ENCODE assay signal across 8 cellular contexts in the genomic region with DNA sequence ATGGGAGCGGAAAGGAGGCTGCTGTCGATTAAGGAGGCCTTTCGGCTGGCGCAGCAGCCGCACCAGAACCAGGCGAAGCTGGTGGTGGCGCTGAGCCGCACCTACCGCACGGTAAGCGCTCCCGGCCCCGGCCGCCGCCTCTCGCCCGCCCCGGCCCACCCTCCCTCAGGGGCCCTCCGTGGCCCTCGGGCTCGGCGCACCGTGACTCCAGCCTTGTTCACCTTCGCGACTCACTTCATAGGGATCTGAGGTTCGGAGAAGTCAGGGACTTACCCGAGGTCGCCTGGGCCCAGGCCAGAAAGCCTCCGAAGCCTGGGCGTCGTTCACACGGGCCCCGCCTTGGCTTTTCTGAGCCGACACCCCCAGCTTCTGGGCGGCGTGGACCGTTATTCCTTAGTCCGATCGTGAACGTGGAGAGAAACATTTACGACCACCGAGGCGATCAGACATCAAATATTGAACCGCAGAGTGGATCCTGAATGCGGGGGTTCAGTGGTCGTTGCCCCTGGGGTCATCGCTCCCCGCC. TPM values are rescaled to one million over a fixed set of nuclear protein-coding genes. Genes with fewer than 3 reads are reported as not detected.
DNase-seq lines count a peak whose midpoint lies in the region; ATAC-seq, FAIRE-seq and TF ChIP-seq lines count a peak whose summit lies in the region.

No MANE protein-coding gene starts in this region.

- H4K20me1 ChIP-seq in HepG2 (ENCODE audit: insufficient read depth, low read length): peaks cover 32% of the 10 kb centered on the region

- peak overlapping the region; percentile 79 for H3K4me2 ChIP-seq in HepG2 (ENCODE audit: low read depth, low read length)

- TF ChIP-seq EP300 in HepG2 (IDR thresholded peaks at IDR 0.05; ENCODE audit: low read depth in 2 of 2, low read length in 2 of 2): no peak
- no peak for TF ChIP-seq EP300 in HepG2 (CRISPR knock-in tag; IDR thresholded peaks at IDR 0.05; ENCODE audit: borderline replicate concordance)

- TF ChIP-seq CTCF in astrocyte of the spinal cord (IDR thresholded peaks at IDR 0.05; ENCODE audit: low read depth, low read length) (no peak), HepG2 (CRISPR knock-in tag; IDR thresholded peaks at IDR 0.05) (no peak), thyroid gland (IDR thresholded peaks at IDR 0.05) (no peak)

- no peaks in the 10 kb centered on the region; a peak in 1 of 5 replicates for H3K27me3 ChIP-seq in HepG2 (ENCODE audit: control insufficient read depth in 1 of 2, insufficient read depth in 2 of 2, low read length in 2 of 2)
- no peaks in the 10 kb centered on the region for H3K27me3 ChIP-seq in thyroid gland

- H2AFZ ChIP-seq in HepG2 (ENCODE audit: low read length): no peak overlapping the region

- H3K4me3 ChIP-seq in Jurkat, Clone E6-1 (ENCODE audit: low read length): peak overlapping the region; percentile 94
- H3K4me3 ChIP-seq in astrocyte of the spinal cord (ENCODE audit: low read depth, low read length) (peak overlapping the region; percentile 98), HepG2 (replicated peaks in 1 of 3; ENCODE audit: insufficient read depth in 1 of 3, low read depth in 2 of 3, low read length in 3 of 3) (peak overlapping the region; percentile 68 to 93 (median 79)), thyroid gland (replicated peaks in 1 of 3) (peak overlapping the region; percentile 34 to 63 (median 52))

- TF ChIP-seq POLR2A in HepG2 (IDR thresholded peaks at IDR 0.05; ENCODE audit: insufficient read depth in 1 of 2, low read depth in 2 of 2, low read length in 2 of 2) (no peak), thyroid gland (IDR thresholded peaks at IDR 0.05) (no peak)

- no peak for FAIRE-seq in HepG2 (lab: Jason Lieb, UNC)

- CTCF ChIA-PET in HepG2 (lab: Yijun Ruan, JAX; ENCODE audit: low intra/inter-chr PET ratio, low total read pairs): no interaction called here

- intact Hi-C loops in HepG2 (cut with micrococcal nuclease; ENCODE audit: unreplicated experiment) (loop anchor here (2.0 kb wide), 1 partner anchor 262 kb away; no protein-coding TSS in a partner anchor), thyroid gland (cut with DNase I) (loop anchor here (10.0 kb wide), 1 partner anchor 784 kb away; no protein-coding TSS in a partner anchor)

- ATAC-seq in GM18508 (IDR thresholded peaks at IDR 0.05; ENCODE audit: insufficient read depth, unreplicated experiment) (peak; percentile 14), GM21737 (IDR thresholded peaks at IDR 0.05; ENCODE audit: unreplicated experiment) (peak; percentile 25), HepG2 (peak; percentile 66)

- peaks cover 88% of the 10 kb centered on the region for H3K79me2 ChIP-seq in HepG2 (ENCODE audit: insufficient read depth, low read length)

- H3K27ac ChIP-seq in HepG2 (ENCODE audit: extremely low read length, insufficient read depth, low read length): peak overlapping the region; percentile 72
- no peak overlapping the region for H3K27ac ChIP-seq in thyroid gland

- WGBS in HepG2 (ENCODE audit: low lambda C conversion rate): under 1% methylated on average over 13 of the region's 48 CpGs
- WGBS in thyroid gland, 2 donors: 1 to 2% methylated on average over 22 to 30 of the region's 48 CpGs

- POLR2A ChIA-PET in HepG2 (lab: Yijun Ruan, JAX): no interaction called here

- TF ChIP-seq RAD21 in HepG2 (CRISPR knock-in tag; IDR thresholded peaks at IDR 0.05): no peak; the same call in 1 of the 2 replicates

- H3K4me1 ChIP-seq in HepG2 (ENCODE audit: insufficient read depth, low read length): peaks cover 41% of the 10 kb centered on the region
- peaks cover 26 to 30% of the 10 kb centered on the region in 2 donors for H3K4me1 ChIP-seq in thyroid gland

- in situ Hi-C loops in astrocyte of the spinal cord (cut with HindIII; ENCODE audit: low sequenced_read_pairs) (no loop called here), HepG2 (cut with HindIII; ENCODE audit: extremely low pct_ligation_motif_present, low pct_unique_long_range_greater_than_20kb) (loop anchor here (10.0 kb wide), 2 partner anchors 214 to 554 kb away; partner anchors contain the start of gene LCORL)

- peak overlapping the region; percentile 97 for H3K9ac ChIP-seq in HepG2 (ENCODE audit: insufficient read depth, low read depth, low read length)

- no peak for DNase-seq in Jurkat, Clone E6-1 (ENCODE audit: low read depth, low spot score)
- DNase-seq in astrocyte of the spinal cord (ENCODE audit: low read depth, low spot score): no peak
- DNase-seq in HepG2 (ENCODE audit: low spot score): no peak
- no peak for DNase-seq in thyroid gland
- DNase-seq in COLO829 (ENCODE audit: low spot score): no peak
- DNase-seq in pons (ENCODE audit: low spot score): no peak

- BruUV-seq in HepG2 (replicated peaks; lab: Mats Ljungman, UMichigan): no TSS peak

- H3K36me3 ChIP-seq in HepG2 (replicated peaks in 1 of 2; ENCODE audit: control insufficient read depth in 1 of 2, insufficient read depth in 2 of 2, low read length in 2 of 2) (peaks cover 0 to 12% of the 10 kb centered on the region in 2 experiments; a peak in 4 of 5 replicates), thyroid gland (no peaks in the 10 kb centered on the region)

- H3K9me3 ChIP-seq in HepG2 (ENCODE audit: low read length) (no peaks in the 10 kb centered on the region), thyroid gland (no peaks in the 10 kb centered on the region)

RNA-seq across cellular contexts. Expression of gene NCAPG, which starts 0.4 kb away (rescaled TPM):
- 81.7 TPM for polyA plus RNA-seq in Jurkat, Clone E6-1 (2012; ENCODE audit: insufficient read depth, insufficient read length)
- total RNA-seq in HepG2 (2016; rRNA removed; fragmentation: Illumina TruSeq; extraction: Trizol) (61.9 and 108 TPM in 2 replicates), thyroid gland (1 to 10 TPM in 1 of 4 donors, under 1 TPM in 2, not detected in 1; 0.56 to 1.3 (median 0.92) TPM)
- total RNA-seq in HepG2 (2016; cell fraction: cytosol; rRNA removed; fragmentation: Illumina TruSeq; extraction: Trizol; ENCODE audit: low read depth): 4.9 and 7.7 TPM in 2 replicates
- total RNA-seq in HepG2 (2016; cell fraction: insoluble cytoplasmic fraction; rRNA removed; fragmentation: Illumina TruSeq; extraction: Trizol): 64.8 and 104 TPM in 2 replicates
- total RNA-seq in HepG2 (2016; cell fraction: membrane; rRNA removed; fragmentation: Illumina TruSeq; extraction: Trizol): 12.6 and 18.7 TPM in 2 replicates
- 52.9 and 64.2 TPM in 2 replicates for total RNA-seq in HepG2 (2016; cell fraction: nucleus; rRNA removed; fragmentation: Illumina TruSeq; extraction: Trizol)
- 8.1 and 14.8 TPM in 2 replicates for polyA plus RNA-seq in HepG2 (2011; rRNA removed)
- polyA plus RNA-seq in HepG2 (2011; cell fraction: cytosol; rRNA removed): 5.0 and 5.3 TPM in 2 replicates
- 6.4 and 6.5 TPM in 2 replicates for polyA plus RNA-seq in HepG2 (2011; cell fraction: nucleus; rRNA removed)
- polyA plus RNA-seq in HepG2 (2012): 6.4 and 16.4 TPM in 2 replicates
- 1.6 and 2.1 TPM in 2 replicates for polyA plus RNA-seq in HepG2 (2016; cell fraction: cytosol; fragmentation: Illumina TruSeq; extraction: Trizol; ENCODE audit: low read depth)
- 63.0 and 65.6 TPM in 2 replicates for polyA plus RNA-seq in HepG2 (2016; cell fraction: insoluble cytoplasmic fraction; fragmentation: Illumina TruSeq; extraction: Trizol; ENCODE audit: low read depth)
- 3.4 and 4.5 TPM in 2 replicates for polyA plus RNA-seq in HepG2 (2016; cell fraction: membrane; fragmentation: Illumina TruSeq; extraction: Trizol; ENCODE audit: low read depth)
- 38.6 and 39.2 TPM in 2 replicates for polyA plus RNA-seq in HepG2 (2016; cell fraction: nucleus; fragmentation: Illumina TruSeq; extraction: Trizol; ENCODE audit: insufficient read depth, low read depth)
- polyA minus RNA-seq in HepG2 (2011; rRNA and poly(A)+ RNA removed; ENCODE audit: low replicate concordance): 5.1 and 25.2 TPM in 2 replicates
- polyA minus RNA-seq in HepG2 (2011; cell fraction: cytosol; rRNA and poly(A)+ RNA removed): 8.3 and 13.0 TPM in 2 replicates
- 27.6 and 52.7 TPM in 2 replicates for polyA minus RNA-seq in HepG2 (2011; cell fraction: nucleus; rRNA and poly(A)+ RNA removed)

RNA-seq across cellular contexts. Expression of gene DCAF16, which starts 0.6 kb away (rescaled TPM):
- 24.3 TPM for polyA plus RNA-seq in Jurkat, Clone E6-1 (2012; ENCODE audit: insufficient read depth, insufficient read length)
- total RNA-seq in HepG2 (2016; rRNA removed; fragmentation: Illumina TruSeq; extraction: Trizol) (41.9 and 46.1 TPM in 2 replicates), thyroid gland (10 to 100 TPM; 26.2 to 79.1 (median 42.9) TPM)
- total RNA-seq in HepG2 (2016; cell fraction: cytosol; rRNA removed; fragmentation: Illumina TruSeq; extraction: Trizol; ENCODE audit: low read depth): 6.3 and 8.7 TPM in 2 replicates
- total RNA-seq in HepG2 (2016; cell fraction: insoluble cytoplasmic fraction; rRNA removed; fragmentation: Illumina TruSeq; extraction: Trizol): 39.7 and 43.1 TPM in 2 replicates
- 20.5 and 24.7 TPM in 2 replicates for total RNA-seq in HepG2 (2016; cell fraction: membrane; rRNA removed; fragmentation: Illumina TruSeq; extraction: Trizol)
- 46.6 and 56.2 TPM in 2 replicates for total RNA-seq in HepG2 (2016; cell fraction: nucleus; rRNA removed; fragmentation: Illumina TruSeq; extraction: Trizol)
- 34.1 and 37.5 TPM in 2 replicates for polyA plus RNA-seq in HepG2 (2011; rRNA removed)
- 18.9 and 23.2 TPM in 2 replicates for polyA plus RNA-seq in HepG2 (2011; cell fraction: cytosol; rRNA removed)
- polyA plus RNA-seq in HepG2 (2011; cell fraction: nucleus; rRNA removed): 33.7 and 34.5 TPM in 2 replicates
- polyA plus RNA-seq in HepG2 (2012): 22.8 and 28.5 TPM in 2 replicates
- polyA plus RNA-seq in HepG2 (2016; cell fraction: cytosol; fragmentation: Illumina TruSeq; extraction: Trizol; ENCODE audit: low read depth): 3.6 and 4.4 TPM in 2 replicates
- polyA plus RNA-seq in HepG2 (2016; cell fraction: insoluble cytoplasmic fraction; fragmentation: Illumina TruSeq; extraction: Trizol; ENCODE audit: low read depth): 29.4 and 30.0 TPM in 2 replicates
- polyA plus RNA-seq in HepG2 (2016; cell fraction: membrane; fragmentation: Illumina TruSeq; extraction: Trizol; ENCODE audit: low read depth): 8.0 and 8.8 TPM in 2 replicates
- 66.0 and 78.7 TPM in 2 replicates for polyA plus RNA-seq in HepG2 (2016; cell fraction: nucleus; fragmentation: Illumina TruSeq; extraction: Trizol; ENCODE audit: insufficient read depth, low read depth)
- polyA minus RNA-seq in HepG2 (2011; rRNA and poly(A)+ RNA removed; ENCODE audit: low replicate concordance): 21.4 and 27.9 TPM in 2 replicates
- 32.0 and 35.8 TPM in 2 replicates for polyA minus RNA-seq in HepG2 (2011; cell fraction: cytosol; rRNA and poly(A)+ RNA removed)
- 67.1 and 71.6 TPM in 2 replicates for polyA minus RNA-seq in HepG2 (2011; cell fraction: nucleus; rRNA and poly(A)+ RNA removed)

RNA-seq across cellular contexts. Expression of gene FAM184B, which starts 29.7 kb away (rescaled TPM):
- polyA plus RNA-seq in Jurkat, Clone E6-1 (2012; ENCODE audit: insufficient read depth, insufficient read length): not detected
- total RNA-seq in HepG2 (2016; rRNA removed; fragmentation: Illumina TruSeq; extraction: Trizol): not detected in 2 replicates
- total RNA-seq in HepG2 (2016; cell fraction: cytosol; rRNA removed; fragmentation: Illumina TruSeq; extraction: Trizol; ENCODE audit: low read depth): not detected in 2 replicates
- total RNA-seq in HepG2 (2016; cell fraction: insoluble cytoplasmic fraction; rRNA removed; fragmentation: Illumina TruSeq; extraction: Trizol): 0.02 TPM in 1 of 2 replicates, not detected in the other
- not detected in 2 replicates for total RNA-seq in HepG2 (2016; cell fraction: membrane; rRNA removed; fragmentation: Illumina TruSeq; extraction: Trizol)
- total RNA-seq in HepG2 (2016; cell fraction: nucleus; rRNA removed; fragmentation: Illumina TruSeq; extraction: Trizol): not detected in 2 replicates
- 0.01 TPM in 1 of 2 replicates, not detected in the other for polyA plus RNA-seq in HepG2 (2011; rRNA removed)
- polyA plus RNA-seq in HepG2 (2011; cell fraction: cytosol; rRNA removed): 0.01 TPM in 1 of 2 replicates, not detected in the other
- polyA plus RNA-seq in HepG2 (2011; cell fraction: nucleus; rRNA removed): 0.03 TPM in 1 of 2 replicates, not detected in the other
- polyA plus RNA-seq in HepG2 (2012): not detected in 2 replicates
- polyA plus RNA-seq in HepG2 (2016; cell fraction: cytosol; fragmentation: Illumina TruSeq; extraction: Trizol; ENCODE audit: low read depth): not detected in 2 replicates
- polyA plus RNA-seq in HepG2 (2016; cell fraction: insoluble cytoplasmic fraction; fragmentation: Illumina TruSeq; extraction: Trizol; ENCODE audit: low read depth): not detected in 2 replicates
- not detected in 2 replicates for polyA plus RNA-seq in HepG2 (2016; cell fraction: membrane; fragmentation: Illumina TruSeq; extraction: Trizol; ENCODE audit: low read depth)
- not detected in 2 replicates for polyA plus RNA-seq in HepG2 (2016; cell fraction: nucleus; fragmentation: Illumina TruSeq; extraction: Trizol; ENCODE audit: insufficient read depth, low read depth)
- not detected in 2 replicates for polyA minus RNA-seq in HepG2 (2011; rRNA and poly(A)+ RNA removed; ENCODE audit: low replicate concordance)
- not detected in 2 replicates for polyA minus RNA-seq in HepG2 (2011; cell fraction: cytosol; rRNA and poly(A)+ RNA removed)
- polyA minus RNA-seq in HepG2 (2011; cell fraction: nucleus; rRNA and poly(A)+ RNA removed): not detected in 2 replicates
- total RNA-seq in thyroid gland: not detected

Comparison
In these comparisons a context has a peak if more than half of its experiments do, and no peak if none do; other contexts are left out.
1. ATAC-seq: peak in every context shown above with its lines; median percentile 66 in HepG2; 25 in GM21737; 14 in GM18508.